In genomic region chr9:522190-522589, GRCh38 we compare ENCODE assay signal across 27 cellular contexts.
"Had no signal": no experiment of that assay in that cellular context is flagged by ENCODE, and none has a peak within 500 bp of the region (broad histone marks: within the 10 kb centered on the region; RNA-seq: fewer than 3 reads in every experiment).

No MANE protein-coding gene starts in this region.

- H3K27ac ChIP-seq: adrenal gland, VCaP had no signal

- H3K9me3 ChIP-seq: adrenal gland, breast epithelium had no signal

- H3K36me3 Mint-ChIP-seq: activated CD4-positive, alpha-beta memory T cell treated with anti-CD3 and anti-CD28 coated beads for 36 hours; activated naive CD8-positive, alpha-beta T cell treated with anti-CD3 and anti-CD28 coated beads, Interleukin-2, amount 10 ng/mL, durations not matched to agents 7 days and 5 days; T-cell had no signal

- H3K4me1 Mint-ChIP-seq: central memory CD8-positive, alpha-beta T cell had no signal

- H3K4me3 Mint-ChIP-seq: activated CD4-positive, alpha-beta memory T cell treated with anti-CD3 and anti-CD28 coated beads for 36 hours; activated CD4-positive, alpha-beta T cell treated with anti-CD3 and anti-CD28 coated beads, Interleukin-2, amount 10 ng/mL, durations not matched to agents 7 days and 5 days; activated naive CD4-positive, alpha-beta T cell treated with anti-CD3 and anti-CD28 coated beads, Interleukin-2, amount 10 ng/mL, durations not matched to agents 7 days and 5 days; activated naive CD8-positive, alpha-beta T cell treated with anti-CD3 and anti-CD28 coated beads, Interleukin-2, amount 10 ng/mL, durations not matched to agents 7 days and 5 days; activated T-helper 17 cell treated with anti-CD3 and anti-CD28 coated beads, Interleukin-2, amount 50 U/mL, for 72 hours; central memory CD8-positive, alpha-beta T cell; T-cell had no signal

- H3K27me3 ChIP-seq: adrenal gland, breast epithelium had no signal

- H3K36me3 ChIP-seq: adrenal gland, breast epithelium had no signal

- H3K27me3 Mint-ChIP-seq: activated CD4-positive, alpha-beta memory T cell treated with anti-CD3 and anti-CD28 coated beads for 36 hours; activated CD4-positive, alpha-beta T cell treated with anti-CD3 and anti-CD28 coated beads, Interleukin-2, amount 10 ng/mL, durations not matched to agents 7 days and 5 days; activated naive CD4-positive, alpha-beta T cell treated with anti-CD3 and anti-CD28 coated beads, Interleukin-2, amount 10 ng/mL, durations not matched to agents 7 days and 5 days; activated naive CD8-positive, alpha-beta T cell treated with anti-CD3 and anti-CD28 coated beads, Interleukin-2, amount 10 ng/mL, durations not matched to agents 7 days and 5 days; activated T-helper 17 cell treated with anti-CD3 and anti-CD28 coated beads, Interleukin-2, amount 50 U/mL, for 72 hours; central memory CD8-positive, alpha-beta T cell; T-cell had no signal

- H3K9me3 Mint-ChIP-seq: activated CD4-positive, alpha-beta memory T cell treated with anti-CD3 and anti-CD28 coated beads for 36 hours; activated CD4-positive, alpha-beta T cell treated with anti-CD3 and anti-CD28 coated beads, Interleukin-2, amount 10 ng/mL, durations not matched to agents 7 days and 5 days; activated naive CD4-positive, alpha-beta T cell treated with anti-CD3 and anti-CD28 coated beads, Interleukin-2, amount 10 ng/mL, durations not matched to agents 7 days and 5 days; activated naive CD8-positive, alpha-beta T cell treated with anti-CD3 and anti-CD28 coated beads, Interleukin-2, amount 10 ng/mL, durations not matched to agents 7 days and 5 days; activated T-helper 17 cell treated with anti-CD3 and anti-CD28 coated beads, Interleukin-2, amount 50 U/mL, for 72 hours; central memory CD8-positive, alpha-beta T cell; T-cell had no signal

- DNase-seq: activated CD4-positive, alpha-beta memory T cell treated with anti-CD3 and anti-CD28 coated beads for 36 hours; activated CD4-positive, alpha-beta T cell treated with anti-CD3 and anti-CD28 coated beads, Interleukin-2, amount 10 ng/mL, durations not matched to agents 7 days and 5 days; activated CD4-positive, CD25-positive, alpha-beta regulatory T cell; activated CD8-positive, alpha-beta memory T cell treated with anti-CD3 and anti-CD28 coated beads for 24 hours; activated gamma-delta T cell; activated naive CD4-positive, alpha-beta T cell treated with anti-CD3 and anti-CD28 coated beads, Interleukin-2, amount 10 ng/mL, durations not matched to agents 7 days and 5 days; activated naive CD8-positive, alpha-beta T cell treated with anti-CD3 and anti-CD28 coated beads, Interleukin-2, amount 10 ng/mL, durations not matched to agents 7 days and 5 days; activated T-cell treated with anti-CD3 and anti-CD28 coated beads for 4 hours; activated T-cell treated with anti-CD3 and anti-CD28 coated beads, Interleukin-2, amount 50 U/mL, for 48 hours; adrenal gland; IMR-90; Kasumi-1; KBM-7; NCI-H1048; NCI-H146; NCI-H1930; NCI-H2171 treated with DMSO at 0.1 percent for 48 hours; NCI-H510A; NCI-H526 treated with DMSO at 0.1 percent for 48 hours; NCI-H82; T-cell; T-helper 2 cell; T1000 had no signal

- H3K4me1 ChIP-seq: adrenal gland, breast epithelium had no signal

- H3K27ac Mint-ChIP-seq: activated CD4-positive, alpha-beta T cell treated with anti-CD3 and anti-CD28 coated beads, Interleukin-2, amount 10 ng/mL, durations not matched to agents 7 days and 5 days; activated naive CD4-positive, alpha-beta T cell treated with anti-CD3 and anti-CD28 coated beads, Interleukin-2, amount 10 ng/mL, durations not matched to agents 7 days and 5 days; activated naive CD8-positive, alpha-beta T cell treated with anti-CD3 and anti-CD28 coated beads, Interleukin-2, amount 10 ng/mL, durations not matched to agents 7 days and 5 days; activated T-helper 17 cell treated with anti-CD3 and anti-CD28 coated beads, Interleukin-2, amount 50 U/mL, for 72 hours had no signal

- ATAC-seq: activated T-helper 17 cell treated with anti-CD3 and anti-CD28 coated beads, Interleukin-2, amount 50 U/mL, for 72 hours; T-cell had no signal

- H3K4me3 ChIP-seq: adrenal gland, breast epithelium had no signal
